ENCODE assay signal across 1 cellular context in the genomic region with DNA sequence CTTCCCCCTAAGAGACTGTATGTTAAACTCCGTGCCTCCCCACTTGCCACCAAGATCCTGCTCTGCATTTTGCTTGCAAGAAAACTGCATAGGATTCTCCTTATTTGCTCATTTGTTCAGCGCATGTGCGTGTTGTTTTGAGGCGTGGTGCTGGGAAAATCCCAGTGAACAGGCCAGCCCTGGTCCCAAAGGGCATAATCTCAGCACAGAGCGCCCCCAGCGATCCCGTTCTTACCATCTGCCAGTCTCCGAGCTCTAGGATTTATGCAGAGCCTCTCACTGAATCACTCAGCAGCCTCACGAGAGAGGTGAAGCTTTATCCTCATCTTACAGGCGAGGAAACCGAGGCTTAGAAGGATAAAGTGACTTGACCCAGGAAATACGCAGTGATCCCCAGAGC.
TF ChIP-seq lines count a peak whose summit lies in the region.

No MANE protein-coding gene starts in this region.

TF ChIP-seq in HepG2, 621 proteins besides CTCF, POLR2A, EP300 and RAD21:
- no peak for TF ChIP-seq SMC3 (IDR thresholded peaks at IDR 0.05; ENCODE audit: low read length)
- TF ChIP-seq SCMH1 (CRISPR knock-in tag; IDR thresholded peaks at IDR 0.05; ENCODE audit: borderline replicate concordance): no peak
- TF ChIP-seq STAG1 (CRISPR knock-in tag; IDR thresholded peaks at IDR 0.05): peak; percentile 24; the same call in 1 of the 2 replicates
